ENCODE assay signal across 23 cellular contexts in the genomic region with DNA sequence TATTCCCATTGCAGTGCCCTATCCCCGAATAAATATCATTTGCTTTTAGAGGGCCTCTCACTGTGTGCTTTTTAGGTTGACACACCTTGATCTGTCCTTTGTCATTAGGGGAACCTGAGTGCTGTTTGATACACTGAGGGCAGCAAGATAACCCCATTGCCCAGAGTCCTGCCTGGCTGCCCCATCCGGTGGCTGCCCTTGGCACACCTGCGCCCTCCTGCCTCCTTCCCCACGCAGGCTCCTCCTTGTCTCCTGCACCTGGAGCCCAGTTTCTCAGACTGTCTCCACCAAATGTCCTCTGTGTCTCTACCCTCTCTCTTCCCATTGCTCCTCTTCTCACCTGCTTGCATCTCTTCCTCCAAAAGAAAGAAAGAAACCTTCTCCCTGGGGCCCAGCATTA.
DNase-seq lines count a peak whose midpoint lies in the region; ATAC-seq and TF ChIP-seq lines count a peak whose summit lies in the region.
"Had no signal": no experiment of that assay in that cellular context is flagged by ENCODE, and none has a peak within 500 bp of the region (broad histone marks: within the 10 kb centered on the region; RNA-seq: fewer than 3 reads in every experiment).

No MANE protein-coding gene starts in this region.

- H3K4me3 Mint-ChIP-seq in endodermal cell, result no peak overlapping the region
- H3K4me3 Mint-ChIP-seq: CD4-positive, CD25-positive, alpha-beta regulatory T cell; CD8-positive, alpha-beta T cell; H9 had no signal

- H3K27ac Mint-ChIP-seq in endodermal cell, result no peak overlapping the region
- H3K27ac Mint-ChIP-seq: CD4-positive, CD25-positive, alpha-beta regulatory T cell; CD8-positive, alpha-beta T cell had no signal

- no peak overlapping the region for H3K4me3 ChIP-seq in heart left ventricle
- no peak overlapping the region for H3K4me3 ChIP-seq in endodermal cell (ENCODE audit: low read length)
- H3K4me3 ChIP-seq in sigmoid colon, result no peak overlapping the region
- H3K4me3 ChIP-seq in tibial artery, result no peak overlapping the region
- H3K4me3 ChIP-seq: A549, GM12878, GM23248 had no signal

- TF ChIP-seq CTCF in heart left ventricle (IDR thresholded peaks at IDR 0.05), result no peak
- no peak for TF ChIP-seq CTCF in endodermal cell (conservative IDR thresholded peaks at IDR 0.05)
- no peak for TF ChIP-seq CTCF in sigmoid colon (IDR thresholded peaks at IDR 0.05)
- no peak for TF ChIP-seq CTCF in tibial artery (IDR thresholded peaks at IDR 0.05)

- no peaks in the 10 kb centered on the region for H3K4me1 ChIP-seq in heart left ventricle
- peaks cover 13% of the 10 kb centered on the region for H3K4me1 ChIP-seq in endodermal cell (ENCODE audit: control insufficient read depth, insufficient read depth, low read length)
- no peaks in the 10 kb centered on the region for H3K4me1 ChIP-seq in sigmoid colon
- no peaks in the 10 kb centered on the region for H3K4me1 ChIP-seq in tibial artery
- H3K4me1 ChIP-seq: A549, BE2C had no signal

- H3K27ac ChIP-seq in heart left ventricle (no peak overlapping the region), endodermal cell (ENCODE audit: low read depth, low read length) (no peak overlapping the region), sigmoid colon (no peak overlapping the region), tibial artery (no peak overlapping the region)
- H3K27ac ChIP-seq: A549, C4-2B, GM23248 had no signal

- in situ Hi-C loops in G401 (cut with HindIII; ENCODE audit: low sequenced_read_pairs), result no loop called here

- H3K9me3 ChIP-seq in heart left ventricle (no peaks in the 10 kb centered on the region), endodermal cell (ENCODE audit: control insufficient read depth, low read length) (no peaks in the 10 kb centered on the region), sigmoid colon (no peaks in the 10 kb centered on the region), tibial artery (no peaks in the 10 kb centered on the region)
- H3K9me3 ChIP-seq: A549, BE2C, Caco-2 had no signal

- H3K27me3 ChIP-seq in heart left ventricle, result peaks cover 0 to 13% (median 0%) of the 10 kb centered on the region in 9 donors
- H3K27me3 ChIP-seq in endodermal cell (ENCODE audit: control insufficient read depth, insufficient read depth, low read length, poor library complexity, severe bottlenecking), result no peaks in the 10 kb centered on the region
- H3K27me3 ChIP-seq in sigmoid colon, result no peaks in the 10 kb centered on the region
- no peaks in the 10 kb centered on the region for H3K27me3 ChIP-seq in tibial artery
- H3K27me3 ChIP-seq: BE2C had no signal

- TF ChIP-seq POLR2A in heart left ventricle (IDR thresholded peaks at IDR 0.05), result no peak
- TF ChIP-seq POLR2A in sigmoid colon (IDR thresholded peaks at IDR 0.05), result no peak

- H3K36me3 Mint-ChIP-seq in endodermal cell (ENCODE audit: low read depth), result no peaks in the 10 kb centered on the region
- H3K36me3 Mint-ChIP-seq: CD4-positive, CD25-positive, alpha-beta regulatory T cell; CD8-positive, alpha-beta T cell had no signal

- 93 to 96% (median 94%) methylated on average over 4 of the region's 4 CpGs for WGBS in heart left ventricle, 4 donors
- 94 to 96% methylated on average over 3 to 4 of the region's 4 CpGs for WGBS in endodermal cell (ENCODE audit: insufficient coverage in 1 of 2, insufficient read length in 1 of 2), 2 experiments
- 47 to 81% methylated on average over 4 of the region's 4 CpGs for WGBS in sigmoid colon, 2 donors

- DNase-seq in cardiac septum (ENCODE audit: low spot score), result peak; percentile 44
- no peak for DNase-seq in heart left ventricle
- peak; percentile 30 for DNase-seq in endodermal cell
- DNase-seq in sigmoid colon, result peak; percentile 19
- no peak for DNase-seq in HUDEP-2 (lab: John Stamatoyannopoulos, UW; ENCODE audit: unreplicated experiment in 76 of 76)
- no peak for DNase-seq in tibial artery
- DNase-seq in G401 (ENCODE audit: low spot score), result no peak
- DNase-seq: 8988T; ACHN; AML-193; BE2C; CD4-positive, CD25-positive, alpha-beta regulatory T cell; DMS153; DND-41; GDM1; GM23248; H9 had no signal

- no peak for ATAC-seq in heart left ventricle
- ATAC-seq: A549; CD8-positive, alpha-beta T cell; GM12878; HCT116 had no signal

- intact Hi-C loops in cardiac septum (cut with DNase I) (no loop called here), heart left ventricle (cut with DNase I) (no loop called here), sigmoid colon (cut with DNase I) (no loop called here), tibial artery (cut with DNase I; ENCODE audit: low total_unique reads) (no loop called here)

- H3K36me3 ChIP-seq in heart left ventricle, result no peaks in the 10 kb centered on the region
- no peaks in the 10 kb centered on the region for H3K36me3 ChIP-seq in endodermal cell (ENCODE audit: control insufficient read depth, insufficient read depth, low read length)
- no peaks in the 10 kb centered on the region for H3K36me3 ChIP-seq in sigmoid colon
- no peaks in the 10 kb centered on the region for H3K36me3 ChIP-seq in tibial artery
- H3K36me3 ChIP-seq: BE2C had no signal

- no peaks in the 10 kb centered on the region for H3K9me3 Mint-ChIP-seq in endodermal cell
- H3K9me3 Mint-ChIP-seq: CD8-positive, alpha-beta T cell; H9 had no signal

- H3K27me3 Mint-ChIP-seq in endodermal cell (ENCODE audit: insufficient read depth), result peaks cover 3% of the 10 kb centered on the region

- no peak overlapping the region for H3K9ac ChIP-seq in endodermal cell (ENCODE audit: extremely low read depth, low read length, poor library complexity, severe bottlenecking)
- H3K9ac ChIP-seq: GM23248 had no signal

- H3K4me1 Mint-ChIP-seq in endodermal cell, result peaks cover 9% of the 10 kb centered on the region
- H3K4me1 Mint-ChIP-seq: CD4-positive, CD25-positive, alpha-beta regulatory T cell had no signal

- no peak for TF ChIP-seq EP300 in sigmoid colon (IDR thresholded peaks at IDR 0.05)

Comparison
In these comparisons a context has a peak if more than half of its experiments do, and no peak if none do; other contexts are left out.
1. DNase-seq: peak in cardiac septum (single experiment), endodermal cell (single experiment) and sigmoid colon (single experiment); none in heart left ventricle (0 of 5), HUDEP-2 (0 of 76), tibial artery (0 of 2) and G401 (single experiment).